ENCODE assay signal across 1 cellular context in the genomic region with DNA sequence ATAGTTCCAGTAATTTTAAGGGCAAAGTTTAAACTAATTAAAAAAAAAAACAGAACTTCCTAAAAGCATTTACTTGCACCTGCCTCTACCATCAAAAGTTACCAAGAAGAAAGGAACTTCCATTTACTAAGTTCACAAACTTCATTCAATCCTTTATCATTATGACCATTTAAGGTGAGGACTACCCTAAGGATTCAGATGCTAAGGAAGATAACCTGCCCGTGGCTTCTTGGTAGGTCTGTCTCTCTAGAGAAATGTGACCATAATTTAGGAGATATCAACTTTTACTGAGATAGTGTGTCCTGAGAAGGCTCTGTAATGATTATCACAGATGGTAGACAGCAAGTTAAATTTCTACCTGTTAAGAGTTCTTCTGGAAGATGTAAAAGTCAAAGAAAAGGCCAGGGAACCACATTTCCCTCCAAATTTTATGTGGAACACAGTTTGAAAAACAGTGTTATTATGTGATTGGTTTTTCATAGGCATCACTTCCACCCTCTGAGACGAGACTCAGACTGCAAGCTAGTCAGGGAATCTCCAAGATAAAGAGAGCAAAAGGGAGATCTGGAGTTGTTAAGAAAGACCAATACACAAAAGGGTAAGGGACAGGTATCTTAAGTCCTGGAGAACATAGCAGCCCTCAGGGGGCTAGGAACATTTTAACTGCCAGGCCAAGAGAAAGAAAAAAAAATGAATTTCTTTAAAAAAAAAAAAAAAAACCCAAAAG.
TF ChIP-seq lines count a peak whose summit lies in the region.

No MANE protein-coding gene starts in this region.

TF ChIP-seq in WTC11, 78 proteins besides CTCF, POLR2A, EP300 and RAD21 (continued from another document):
- TF ChIP-seq, protein P1, sequence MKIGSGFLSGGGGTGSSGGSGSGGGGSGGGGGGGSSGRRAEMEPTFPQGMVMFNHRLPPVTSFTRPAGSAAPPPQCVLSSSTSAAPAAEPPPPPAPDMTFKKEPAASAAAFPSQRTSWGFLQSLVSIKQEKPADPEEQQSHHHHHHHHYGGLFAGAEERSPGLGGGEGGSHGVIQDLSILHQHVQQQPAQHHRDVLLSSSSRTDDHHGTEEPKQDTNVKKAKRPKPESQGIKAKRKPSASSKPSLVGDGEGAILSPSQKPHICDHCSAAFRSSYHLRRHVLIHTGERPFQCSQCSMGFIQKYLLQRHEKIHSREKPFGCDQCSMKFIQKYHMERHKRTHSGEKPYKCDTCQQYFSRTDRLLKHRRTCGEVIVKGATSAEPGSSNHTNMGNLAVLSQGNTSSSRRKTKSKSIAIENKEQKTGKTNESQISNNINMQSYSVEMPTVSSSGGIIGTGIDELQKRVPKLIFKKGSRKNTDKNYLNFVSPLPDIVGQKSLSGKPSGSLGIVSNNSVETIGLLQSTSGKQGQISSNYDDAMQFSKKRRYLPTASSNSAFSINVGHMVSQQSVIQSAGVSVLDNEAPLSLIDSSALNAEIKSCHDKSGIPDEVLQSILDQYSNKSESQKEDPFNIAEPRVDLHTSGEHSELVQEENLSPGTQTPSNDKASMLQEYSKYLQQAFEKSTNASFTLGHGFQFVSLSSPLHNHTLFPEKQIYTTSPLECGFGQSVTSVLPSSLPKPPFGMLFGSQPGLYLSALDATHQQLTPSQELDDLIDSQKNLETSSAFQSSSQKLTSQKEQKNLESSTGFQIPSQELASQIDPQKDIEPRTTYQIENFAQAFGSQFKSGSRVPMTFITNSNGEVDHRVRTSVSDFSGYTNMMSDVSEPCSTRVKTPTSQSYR (CRISPR knock-in tag; IDR thresholded peaks at IDR 0.05) = no peak
- TF ChIP-seq, protein P2, sequence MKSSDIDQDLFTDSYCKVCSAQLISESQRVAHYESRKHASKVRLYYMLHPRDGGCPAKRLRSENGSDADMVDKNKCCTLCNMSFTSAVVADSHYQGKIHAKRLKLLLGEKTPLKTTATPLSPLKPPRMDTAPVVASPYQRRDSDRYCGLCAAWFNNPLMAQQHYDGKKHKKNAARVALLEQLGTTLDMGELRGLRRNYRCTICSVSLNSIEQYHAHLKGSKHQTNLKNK (CRISPR knock-in tag; IDR thresholded peaks at IDR 0.05) = no peak
- TF ChIP-seq TEAD1 (CRISPR knock-in tag; IDR thresholded peaks at IDR 0.05) = no peak
- no peak for TF ChIP-seq RELA (CRISPR knock-in tag; IDR thresholded peaks at IDR 0.05; ENCODE audit: borderline replicate concordance)
- TF ChIP-seq, protein P3, sequence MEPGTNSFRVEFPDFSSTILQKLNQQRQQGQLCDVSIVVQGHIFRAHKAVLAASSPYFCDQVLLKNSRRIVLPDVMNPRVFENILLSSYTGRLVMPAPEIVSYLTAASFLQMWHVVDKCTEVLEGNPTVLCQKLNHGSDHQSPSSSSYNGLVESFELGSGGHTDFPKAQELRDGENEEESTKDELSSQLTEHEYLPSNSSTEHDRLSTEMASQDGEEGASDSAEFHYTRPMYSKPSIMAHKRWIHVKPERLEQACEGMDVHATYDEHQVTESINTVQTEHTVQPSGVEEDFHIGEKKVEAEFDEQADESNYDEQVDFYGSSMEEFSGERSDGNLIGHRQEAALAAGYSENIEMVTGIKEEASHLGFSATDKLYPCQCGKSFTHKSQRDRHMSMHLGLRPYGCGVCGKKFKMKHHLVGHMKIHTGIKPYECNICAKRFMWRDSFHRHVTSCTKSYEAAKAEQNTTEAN (CRISPR knock-in tag; IDR thresholded peaks at IDR 0.05) = no peak
- TF ChIP-seq ZNF396 (CRISPR knock-in tag; IDR thresholded peaks at IDR 0.05; ENCODE audit: borderline replicate concordance) = no peak
- no peak for TF ChIP-seq IRF2 (CRISPR knock-in tag; IDR thresholded peaks at IDR 0.05; ENCODE audit: borderline replicate concordance, low read depth)
- TF ChIP-seq PRRX2 (CRISPR knock-in tag; IDR thresholded peaks at IDR 0.05) = no peak
- TF ChIP-seq, protein P4, sequence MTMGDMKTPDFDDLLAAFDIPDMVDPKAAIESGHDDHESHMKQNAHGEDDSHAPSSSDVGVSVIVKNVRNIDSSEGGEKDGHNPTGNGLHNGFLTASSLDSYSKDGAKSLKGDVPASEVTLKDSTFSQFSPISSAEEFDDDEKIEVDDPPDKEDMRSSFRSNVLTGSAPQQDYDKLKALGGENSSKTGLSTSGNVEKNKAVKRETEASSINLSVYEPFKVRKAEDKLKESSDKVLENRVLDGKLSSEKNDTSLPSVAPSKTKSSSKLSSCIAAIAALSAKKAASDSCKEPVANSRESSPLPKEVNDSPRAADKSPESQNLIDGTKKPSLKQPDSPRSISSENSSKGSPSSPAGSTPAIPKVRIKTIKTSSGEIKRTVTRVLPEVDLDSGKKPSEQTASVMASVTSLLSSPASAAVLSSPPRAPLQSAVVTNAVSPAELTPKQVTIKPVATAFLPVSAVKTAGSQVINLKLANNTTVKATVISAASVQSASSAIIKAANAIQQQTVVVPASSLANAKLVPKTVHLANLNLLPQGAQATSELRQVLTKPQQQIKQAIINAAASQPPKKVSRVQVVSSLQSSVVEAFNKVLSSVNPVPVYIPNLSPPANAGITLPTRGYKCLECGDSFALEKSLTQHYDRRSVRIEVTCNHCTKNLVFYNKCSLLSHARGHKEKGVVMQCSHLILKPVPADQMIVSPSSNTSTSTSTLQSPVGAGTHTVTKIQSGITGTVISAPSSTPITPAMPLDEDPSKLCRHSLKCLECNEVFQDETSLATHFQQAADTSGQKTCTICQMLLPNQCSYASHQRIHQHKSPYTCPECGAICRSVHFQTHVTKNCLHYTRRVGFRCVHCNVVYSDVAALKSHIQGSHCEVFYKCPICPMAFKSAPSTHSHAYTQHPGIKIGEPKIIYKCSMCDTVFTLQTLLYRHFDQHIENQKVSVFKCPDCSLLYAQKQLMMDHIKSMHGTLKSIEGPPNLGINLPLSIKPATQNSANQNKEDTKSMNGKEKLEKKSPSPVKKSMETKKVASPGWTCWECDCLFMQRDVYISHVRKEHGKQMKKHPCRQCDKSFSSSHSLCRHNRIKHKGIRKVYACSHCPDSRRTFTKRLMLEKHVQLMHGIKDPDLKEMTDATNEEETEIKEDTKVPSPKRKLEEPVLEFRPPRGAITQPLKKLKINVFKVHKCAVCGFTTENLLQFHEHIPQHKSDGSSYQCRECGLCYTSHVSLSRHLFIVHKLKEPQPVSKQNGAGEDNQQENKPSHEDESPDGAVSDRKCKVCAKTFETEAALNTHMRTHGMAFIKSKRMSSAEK (CRISPR knock-in tag; IDR thresholded peaks at IDR 0.05; ENCODE audit: borderline replicate concordance) = no peak
- TF ChIP-seq CREB1 (CRISPR knock-in tag; IDR thresholded peaks at IDR 0.05) = no peak
- TF ChIP-seq ZBTB21 (CRISPR knock-in tag; IDR thresholded peaks at IDR 0.05; ENCODE audit: borderline replicate concordance) = no peak
- no peak for TF ChIP-seq SP1 (CRISPR knock-in tag; conservative IDR thresholded peaks at IDR 0.05)
